Comparison of ENCODE assay signal across 27 cellular contexts in the genomic region with DNA sequence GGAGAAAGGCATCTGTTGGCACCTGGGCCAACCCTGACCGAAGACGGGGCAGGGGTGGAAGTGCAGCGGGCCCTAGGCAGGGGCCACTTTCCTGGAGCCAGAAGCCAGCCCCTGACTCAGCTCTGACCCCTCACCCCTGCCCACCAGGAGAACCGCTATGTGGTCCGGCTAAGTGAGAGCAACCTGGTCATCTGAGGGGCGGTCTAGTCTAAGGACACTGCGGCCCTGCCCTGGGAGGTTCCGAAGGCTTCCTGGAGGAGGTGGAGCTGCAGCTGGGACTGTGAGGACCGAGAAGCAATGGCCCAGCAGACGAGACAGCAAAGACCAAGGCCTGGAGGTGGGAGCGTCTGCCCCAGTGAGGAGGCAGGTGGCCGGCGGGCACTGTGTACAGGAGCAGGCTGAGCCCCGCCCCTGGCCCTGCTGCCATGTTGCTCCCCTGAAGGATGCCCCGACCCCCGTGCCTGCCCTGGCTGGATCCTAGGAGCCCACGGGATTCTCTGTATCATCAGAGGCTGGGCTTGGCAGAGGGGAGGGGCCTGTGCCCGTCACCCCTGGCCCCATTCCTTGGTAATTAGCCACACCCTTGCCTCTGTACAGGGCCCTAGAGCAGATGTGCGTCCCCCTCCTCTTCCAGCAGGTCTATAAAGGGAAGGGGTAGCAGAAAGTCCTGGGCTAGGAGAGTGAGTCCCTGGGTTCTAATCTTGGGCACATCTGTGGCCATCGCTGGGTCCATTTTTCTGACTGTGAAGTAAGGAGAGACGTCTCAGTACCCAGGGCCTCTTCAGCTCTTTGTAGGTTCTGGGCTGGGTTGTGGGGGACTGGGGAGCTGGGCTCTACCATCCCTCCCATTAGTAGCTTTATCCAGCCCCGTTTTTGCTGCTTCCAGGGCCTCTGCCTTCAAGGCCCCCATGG. TPM values are rescaled to one million over a fixed set of nuclear protein-coding genes. Genes with fewer than 3 reads are reported as not detected.
A peak's percentile ranks its signal among the peaks of the same experiment; 100 is the strongest.
DNase-seq lines count a peak whose midpoint lies in the region; ATAC-seq and TF ChIP-seq lines count a peak whose summit lies in the region.
"Had no signal": no experiment of that assay in that cellular context is flagged by ENCODE, and none has a peak within 500 bp of the region (broad histone marks: within the 10 kb centered on the region; RNA-seq: fewer than 3 reads in every experiment).

No MANE protein-coding gene starts in this region.

- no peaks in the 10 kb centered on the region for H3K27me3 ChIP-seq in gastrocnemius medialis
- H3K27me3 ChIP-seq in esophagus muscularis mucosa, result no peaks in the 10 kb centered on the region
- H3K27me3 ChIP-seq: breast epithelium, colonic mucosa, hepatocyte, ovary, right atrium auricular region had no signal

- H3K4me1 Mint-ChIP-seq in T-helper 17 cell (peaks cover 9% of the 10 kb centered on the region), memory B cell (peaks cover 12% of the 10 kb centered on the region)

- no peak for DNase-seq in T-helper 17 cell
- no peak for DNase-seq in memory B cell (ENCODE audit: low spot score in 2 of 2)
- peak in 1 of 2 donors; percentile 15 for DNase-seq in gastrocnemius medialis
- no peak for DNase-seq in esophagus muscularis mucosa (ENCODE audit: extremely low spot score)
- DNase-seq in D341Med (ENCODE audit: low spot score), result no peak
- DNase-seq in NCI-H1436 treated with DMSO at 0.1 percent for 48 hours (lab: John Stamatoyannopoulos, UW), result no peak
- DNase-seq: activated B cell treated with CpG ODN at 0.5 μM for 24 hours; activated CD4-positive, alpha-beta T cell treated with anti-CD3 and anti-CD28 coated beads, Interleukin-2, amount 50 U/mL, for 1 hour; activated T-cell treated with anti-CD3 and anti-CD28 coated beads, Interleukin-2, amount 50 U/mL, for 48 hours; colonic mucosa; DMS 273 treated with DMSO at 0.1 percent for 48 hours; left colon; mesendoderm; NCI-H1092 treated with DMSO at 0.1 percent for 48 hours; NCI-H2029 treated with DMSO at 0.1 percent for 48 hours; NCI-H526; NK-92 treated with Interleukin-12 subunit alpha and Interleukin-12 subunit beta, amount 100 ng/mL, for 24 hours; PC-9; SHP77 treated with DMSO at 0.1 percent for 48 hours; stimulated activated naive CD4-positive, alpha-beta T cell treated with Interleukin-2 at 50 U/mL for 16 hours had no signal

- intact Hi-C loops in gastrocnemius medialis (cut with DNase I; ENCODE audit: low total_unique reads) (no loop called here), esophagus muscularis mucosa (cut with DNase I) (loop anchor here (10.0 kb wide), 1 partner anchor 211 kb away; no protein-coding TSS in a partner anchor)

- TF ChIP-seq EP300 in esophagus muscularis mucosa (IDR thresholded peaks at IDR 0.05), result no peak

- WGBS in esophagus muscularis mucosa, result 80% methylated on average over 10 of the region's 22 CpGs

- H3K4me3 Mint-ChIP-seq in T-helper 17 cell (peak overlapping the region; percentile 15), memory B cell (no peak overlapping the region)
- H3K4me3 Mint-ChIP-seq: activated B cell treated with CpG ODN at 0.5 μM for 24 hours had no signal

- in situ Hi-C loops in GM18951 (cut with MboI; ENCODE audit: low sequenced_read_pairs, unreplicated experiment) (no loop called here), gastrocnemius medialis (cut with MboI; ENCODE audit: low sequenced_read_pairs in 4 of 4) (no loop called here)

- no peak overlapping the region for H3K4me3 ChIP-seq in gastrocnemius medialis
- no peak overlapping the region for H3K4me3 ChIP-seq in esophagus muscularis mucosa
- H3K4me3 ChIP-seq: breast epithelium, colonic mucosa, hepatocyte, ovary, PC-9, right atrium auricular region had no signal

- ATAC-seq in T-helper 17 cell (no peak), memory B cell (ENCODE audit: low read depth) (no peak), gastrocnemius medialis (no peak), HG03354 (IDR thresholded peaks at IDR 0.05; ENCODE audit: poor library complexity, severe bottlenecking, unreplicated experiment) (no peak)
- ATAC-seq: left colon had no signal

- H3K36me3 ChIP-seq in gastrocnemius medialis, result peaks cover 0 to 23% of the 10 kb centered on the region in 2 donors
- H3K36me3 ChIP-seq in esophagus muscularis mucosa, result peaks cover 0 to 4% (median 1%) of the 10 kb centered on the region in 4 donors
- H3K36me3 ChIP-seq: breast epithelium, colonic mucosa, ovary, right atrium auricular region had no signal

- peak overlapping the region in 3 of 4 donors; percentile 45 to 68 (median 49) for H3K27ac ChIP-seq in gastrocnemius medialis
- no peak overlapping the region for H3K27ac ChIP-seq in esophagus muscularis mucosa (replicated peaks in 1 of 4)
- H3K27ac ChIP-seq: breast epithelium, colonic mucosa, hepatocyte, ovary, PC-9, right atrium auricular region had no signal

- no peak for TF ChIP-seq CTCF in gastrocnemius medialis (IDR thresholded peaks at IDR 0.05 in 4 of 5, conservative IDR thresholded peaks at IDR 0.05 in 1 of 5)
- TF ChIP-seq CTCF in esophagus muscularis mucosa (IDR thresholded peaks at IDR 0.05), result no peak

- H3K27ac Mint-ChIP-seq in T-helper 17 cell (peak overlapping the region; percentile 89), memory B cell (peak overlapping the region; percentile 47)
- H3K27ac Mint-ChIP-seq: activated B cell treated with CpG ODN at 0.5 μM for 24 hours had no signal

- H3K9me3 ChIP-seq in T-helper 17 cell (ENCODE audit: control insufficient read depth, low read length, poor library complexity, severe bottlenecking) (no peaks in the 10 kb centered on the region), gastrocnemius medialis (no peaks in the 10 kb centered on the region), esophagus muscularis mucosa (no peaks in the 10 kb centered on the region)
- H3K9me3 ChIP-seq: breast epithelium, colonic mucosa, ovary, right atrium auricular region had no signal

- H3K4me1 ChIP-seq in gastrocnemius medialis, result peaks cover 18 to 41% of the 10 kb centered on the region in 2 donors
- H3K4me1 ChIP-seq in esophagus muscularis mucosa, result peaks cover 4 to 22% (median 10%) of the 10 kb centered on the region in 4 donors
- H3K4me1 ChIP-seq: breast epithelium, colonic mucosa had no signal

- no peaks in the 10 kb centered on the region for H3K27me3 Mint-ChIP-seq in T-helper 17 cell
- no peaks in the 10 kb centered on the region for H3K27me3 Mint-ChIP-seq in memory B cell
- H3K27me3 Mint-ChIP-seq: activated B cell treated with CpG ODN at 0.5 μM for 24 hours; CD4-positive, alpha-beta memory T cell had no signal

- H3K36me3 Mint-ChIP-seq in T-helper 17 cell (ENCODE audit: low read depth) (no peaks in the 10 kb centered on the region), memory B cell (peaks cover 30% of the 10 kb centered on the region)

- peak; percentile 3 for TF ChIP-seq POLR2A in GM18951 (IDR thresholded peaks at IDR 0.05; ENCODE audit: extremely low read depth, insufficient read depth, insufficient read length)
- TF ChIP-seq POLR2A in gastrocnemius medialis (IDR thresholded peaks at IDR 0.05), result no peak
- no peak for TF ChIP-seq POLR2A in esophagus muscularis mucosa (IDR thresholded peaks at IDR 0.05; ENCODE audit: low read depth)

- no peaks in the 10 kb centered on the region for H3K9me3 Mint-ChIP-seq in memory B cell
- H3K9me3 Mint-ChIP-seq: activated B cell treated with CpG ODN at 0.5 μM for 24 hours had no signal

RNA-seq across cellular contexts. Expression of gene RELT, which starts 19.4 kb away (rescaled TPM):
- total RNA-seq in T-helper 17 cell, result 100 to 1,000 TPM; 139 to 169 TPM
- total RNA-seq in gastrocnemius medialis, result 10 to 100 TPM; 18.5 to 63.5 (median 36.7) TPM
- total RNA-seq in esophagus muscularis mucosa, result 1 to 10 TPM; 1.2 to 7.8 (median 2.2) TPM

Comparison
In these comparisons a context has a peak if more than half of its experiments do, and no peak if none do; other contexts are left out.
1. H3K27ac ChIP-seq: peak in gastrocnemius medialis (3 of 4); none in esophagus muscularis mucosa (0 of 4).